In genomic region chr16:10245002-10245401, GRCh38 we compare ENCODE assay signal across 18 cellular contexts.
"Had no signal": no experiment of that assay in that cellular context is flagged by ENCODE, and none has a peak within 500 bp of the region (broad histone marks: within the 10 kb centered on the region; RNA-seq: fewer than 3 reads in every experiment).

No MANE protein-coding gene starts in this region.

- H3K27ac ChIP-seq: left lung, testis, transverse colon had no signal

- H3K27ac Mint-ChIP-seq: activated naive CD4-positive, alpha-beta T cell treated with anti-CD3 and anti-CD28 coated beads, Interleukin-2, amount 50 U/mL, for 72 hours; activated T-cell treated with anti-CD3 and anti-CD28 coated beads, Interleukin-2, amount 50 U/mL, for 72 hours; naive B cell; T-helper 2 cell treated with Interferon-gamma antibody and Interleukin-4, amounts not matched to agents 5 μg/mL and 100 μg/mL, for 36 hours had no signal

- H3K9me3 ChIP-seq: left lung, testis, transverse colon had no signal

- H3K36me3 ChIP-seq: left lung, transverse colon had no signal

- H3K4me3 Mint-ChIP-seq: activated T-cell treated with anti-CD3 and anti-CD28 coated beads, Interleukin-2, amount 50 U/mL, for 72 hours; nephron progenitor cell; T-helper 2 cell treated with Interferon-gamma antibody and Interleukin-4, amounts not matched to agents 5 μg/mL and 100 μg/mL, for 36 hours had no signal

- H3K4me1 ChIP-seq: left lung, testis, transverse colon had no signal

- H3K27me3 ChIP-seq: testis had no signal

- H3K9me3 Mint-ChIP-seq: activated naive CD4-positive, alpha-beta T cell treated with anti-CD3 and anti-CD28 coated beads, Interleukin-2, amount 50 U/mL, for 72 hours; activated T-cell treated with anti-CD3 and anti-CD28 coated beads, Interleukin-2, amount 50 U/mL, for 72 hours; naive B cell; nephron progenitor cell; T-helper 2 cell treated with Interferon-gamma antibody and Interleukin-4, amounts not matched to agents 5 μg/mL and 100 μg/mL, for 36 hours had no signal

- DNase-seq: activated CD4-positive, alpha-beta T cell treated with anti-CD3 and anti-CD28 coated beads for 4 hours; activated CD4-positive, alpha-beta T cell treated with anti-CD3 and anti-CD28 coated beads, Interleukin-2, amount 50 U/mL, for 4 hours; activated naive CD4-positive, alpha-beta T cell; activated T-cell treated with anti-CD3 and anti-CD28 coated beads for 4 hours; activated T-cell treated with anti-CD3 and anti-CD28 coated beads, Interleukin-2, amount 50 U/mL, for 72 hours; effector memory CD4-positive, alpha-beta T cell; left lung; naive B cell; nephron progenitor cell; nucleus accumbens; right cardiac atrium; stimulated activated CD4-positive, alpha-beta T cell treated with anti-CD3 and anti-CD28 coated beads, Interleukin-2, amount 100 ng/mL, for 48 hours; stimulated activated naive CD4-positive, alpha-beta T cell treated with Interleukin-2 at 50 U/mL for 16 hours; testis; transverse colon had no signal

- H3K4me3 ChIP-seq: left lung, lung, testis, transverse colon had no signal

- H3K36me3 Mint-ChIP-seq: activated naive CD4-positive, alpha-beta T cell treated with anti-CD3 and anti-CD28 coated beads, Interleukin-2, amount 50 U/mL, for 72 hours; naive B cell had no signal
